ENCODE assay signal across 2 cellular contexts in genomic region chr5:138498381-138498780, GRCh38.
TF ChIP-seq lines count a peak whose summit lies in the region.

No MANE protein-coding gene starts in this region.

TF ChIP-seq in IMR-90, 13 proteins besides CTCF, POLR2A, EP300 and RAD21:
- TF ChIP-seq RFX5 (IDR thresholded peaks at IDR 0.05; ENCODE audit: low read depth, low read length) (no peak), NFE2L2 (IDR thresholded peaks at IDR 0.05; ENCODE audit: low read depth, low read length) (no peak), RCOR1 (IDR thresholded peaks at IDR 0.05; ENCODE audit: insufficient replicate concordance, low read length) (no peak), CEBPB (IDR thresholded peaks at IDR 0.05; ENCODE audit: low read depth, low read length) (no peak), SMC3 (IDR thresholded peaks at IDR 0.05; ENCODE audit: low read depth, low read length) (no peak), BHLHE40 (IDR thresholded peaks at IDR 0.05; ENCODE audit: low read depth, low read length) (no peak), FOS (IDR thresholded peaks at IDR 0.05; ENCODE audit: low read depth, low read length) (no peak), USF2 (IDR thresholded peaks at IDR 0.05; ENCODE audit: low read depth, low read length) (no peak), CHD1 (IDR thresholded peaks at IDR 0.05; ENCODE audit: low read depth, low read length) (no peak), MXI1 (IDR thresholded peaks at IDR 0.05; ENCODE audit: borderline replicate concordance, low read depth, low read length) (no peak), MAZ (IDR thresholded peaks at IDR 0.05; ENCODE audit: borderline replicate concordance, low read depth, low read length) (no peak), ELK1 (IDR thresholded peaks at IDR 0.05; ENCODE audit: borderline replicate concordance, low read depth, low read length) (no peak), MAFK (IDR thresholded peaks at IDR 0.05; ENCODE audit: low read depth, low read length) (no peak)

TF ChIP-seq in endothelial cell of umbilical vein, 7 proteins besides CTCF, POLR2A, EP300 and RAD21:
- no peak for TF ChIP-seq POLR2AphosphoS5 (IDR thresholded peaks at IDR 0.05; ENCODE audit: insufficient read depth, low read depth, low read length)
- TF ChIP-seq MAX (IDR thresholded peaks at IDR 0.05; ENCODE audit: insufficient read depth, insufficient read length) = no peak
- TF ChIP-seq JUN (IDR thresholded peaks at IDR 0.05; ENCODE audit: borderline replicate concordance, insufficient read depth, insufficient read length, low read depth) = no peak
- TF ChIP-seq GATA2 (IDR thresholded peaks at IDR 0.05; ENCODE audit: insufficient read depth, insufficient read length, low read depth, low read length) = no peak
- no peak for TF ChIP-seq FOS (IDR thresholded peaks at IDR 0.05; ENCODE audit: borderline replicate concordance, insufficient read depth, low read length)
- TF ChIP-seq MYC (IDR thresholded peaks at IDR 0.05; ENCODE audit: low read depth, low read length) = no peak
- no peak for TF ChIP-seq EZH2 (IDR thresholded peaks at IDR 0.05; ENCODE audit: borderline replicate concordance, low read depth, low read length, severe bottlenecking)
TF ChIP-seq in endothelial cell of umbilical vein: peak in this region for 0.
